In genomic region chrX:40471965-40472648, GRCh38 we compare ENCODE assay signal across 7 cellular contexts.
DNase-seq lines count a peak whose midpoint lies in the region; ATAC-seq and TF ChIP-seq lines count a peak whose summit lies in the region.

No MANE protein-coding gene starts in this region.

- H3K36me3 Mint-ChIP-seq in IgD-negative memory B cell (no peaks in the 10 kb centered on the region), chondrocyte (ENCODE audit: low read depth) (no peaks in the 10 kb centered on the region)

- H3K9me3 Mint-ChIP-seq in IgD-negative memory B cell (no peaks in the 10 kb centered on the region), chondrocyte (ENCODE audit: low read depth) (peaks cover 2% of the 10 kb centered on the region)

- peak; percentile 50 for ATAC-seq in SK-N-SH treated with all-trans-retinoic acid at 6 μM for 48 hours

- peak overlapping the region in 3 of 4 donors; percentile 12 to 58 (median 51) for H3K4me3 Mint-ChIP-seq in IgD-negative memory B cell
- no peak overlapping the region for H3K4me3 Mint-ChIP-seq in chondrocyte (ENCODE audit: unreplicated experiment)

- intact Hi-C loops in transverse colon (cut with DNase I; ENCODE audit: low total_unique reads): no loop called here

- TF ChIP-seq POLR2A in transverse colon (IDR thresholded peaks at IDR 0.05): no peak

- peaks cover 0 to 24% (median 7%) of the 10 kb centered on the region in 4 donors for H3K4me1 ChIP-seq in transverse colon

- no peaks in the 10 kb centered on the region for H3K36me3 ChIP-seq in transverse colon

- in situ Hi-C loops in transverse colon (cut with MboI; ENCODE audit: low pct_ligation_motif_present in 1 of 4, low pct_unique_long_range_greater_than_20kb in 1 of 4, low sequenced_read_pairs in 3 of 4): no loop called here

- H3K27me3 ChIP-seq in transverse colon: no peaks in the 10 kb centered on the region

- H3K27ac ChIP-seq in transverse colon: peak overlapping the region; percentile 24 to 44 (median 36)

- TF ChIP-seq EP300 in transverse colon (IDR thresholded peaks at IDR 0.05; ENCODE audit: low read depth): no peak

- H3K27me3 Mint-ChIP-seq in IgD-negative memory B cell (peaks cover 14% of the 10 kb centered on the region), chondrocyte (ENCODE audit: low read depth) (peaks cover 1% of the 10 kb centered on the region)

- H3K27ac Mint-ChIP-seq in IgD-negative memory B cell (peak overlapping the region in 1 of 3 donors; percentile 51), chondrocyte (ENCODE audit: unreplicated experiment) (no peak overlapping the region)

- DNase-seq in chondrocyte (ENCODE audit: low spot score): no peak
- DNase-seq in medulla oblongata (ENCODE audit: extremely low spot score): peak; percentile 43
- DNase-seq in transverse colon: peak; percentile 37
- no peak for DNase-seq in activated gamma-delta T cell (lab: John Stamatoyannopoulos, UW)

- 0 to 32% methylated on average over 1 to 16 of the region's 16 CpGs for WGBS in transverse colon (ENCODE audit: low coverage in 1 of 2), 2 donors

- peak overlapping the region in 1 of 4 donors; percentile 14 for H3K4me3 ChIP-seq in transverse colon

- H3K9me3 ChIP-seq in transverse colon: no peaks in the 10 kb centered on the region

- peaks cover 5 to 15% (median 9%) of the 10 kb centered on the region in 3 donors for H3K4me1 Mint-ChIP-seq in IgD-negative memory B cell
- peaks cover 27% of the 10 kb centered on the region for H3K4me1 Mint-ChIP-seq in chondrocyte (ENCODE audit: low read depth)

- TF ChIP-seq CTCF in GM12874 (IDR thresholded peaks at IDR 0.05; ENCODE audit: insufficient read depth, low read depth, low read length) (peak; percentile 30; the same call in 1 of the 2 replicates), chondrocyte (IDR thresholded peaks at IDR 0.05) (peak; percentile 33), transverse colon (IDR thresholded peaks at IDR 0.05) (peak in 1 of 5 experiments; percentile 11)

TF ChIP-seq in SK-N-SH treated with all-trans-retinoic acid at 6 μM for 48 hours, 23 proteins besides CTCF, POLR2A, EP300 and RAD21:
- TF ChIP-seq TSHZ2 (CRISPR knock-in tag; IDR thresholded peaks at IDR 0.05) (no peak), TCF4 (CRISPR knock-in tag; IDR thresholded peaks at IDR 0.05; ENCODE audit: borderline replicate concordance) (peak; percentile 27; the same call in 1 of the 2 replicates)
TF ChIP-seq in SK-N-SH treated with all-trans-retinoic acid at 6 μM for 48 hours: peak in this region for 1.

Comparison
In these comparisons a context has a peak if more than half of its experiments do, and no peak if none do; other contexts are left out.
1. DNase-seq: peak in medulla oblongata (single experiment) and transverse colon (single experiment); none in chondrocyte (single experiment) and activated gamma-delta T cell (single experiment).